Comparison of ENCODE assay signal across 10 cellular contexts in the genomic region with DNA sequence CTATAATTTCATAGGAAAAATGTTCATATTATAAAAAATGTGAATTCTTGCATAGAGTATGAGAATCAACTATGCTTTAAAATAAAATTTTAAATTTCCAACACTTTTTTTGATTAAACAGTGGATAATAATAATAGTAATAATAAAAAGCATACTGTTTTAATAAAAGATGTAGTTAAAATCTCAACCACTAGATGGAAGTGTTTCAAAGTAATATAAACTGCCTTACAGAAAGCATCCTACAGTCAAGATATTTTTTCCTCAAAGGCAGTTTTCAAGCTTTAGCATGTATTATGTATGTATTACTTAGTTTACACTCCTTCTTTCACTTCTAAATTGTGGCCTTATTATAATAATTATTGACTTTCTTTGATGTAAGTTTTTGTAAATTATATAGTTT.
A peak's percentile ranks its signal among the peaks of the same experiment; 100 is the strongest.
DNase-seq lines count a peak whose midpoint lies in the region; ATAC-seq, FAIRE-seq and TF ChIP-seq lines count a peak whose summit lies in the region.
"Had no signal": no experiment of that assay in that cellular context is flagged by ENCODE, and none has a peak within 500 bp of the region (broad histone marks: within the 10 kb centered on the region; RNA-seq: fewer than 3 reads in every experiment).

No MANE protein-coding gene starts in this region.

- no peak overlapping the region for H3K27ac Mint-ChIP-seq in immature natural killer cell
- no peak overlapping the region for H3K27ac Mint-ChIP-seq in activated CD4-positive, alpha-beta T cell treated with anti-CD3 and anti-CD28 coated beads, Interleukin-2, amount 10 ng/mL, durations not matched to agents 24 days and 14 days
- H3K27ac Mint-ChIP-seq: activated CD4-positive, alpha-beta T cell treated with anti-CD3 and anti-CD28 coated beads for 36 hours had no signal

- CTCF ChIA-PET in HEK293 (lab: Yijun Ruan, JAX): interaction anchor here (0.5 to 1.0 kb wide), 6 partner anchors 9 to 1005 kb away, joined by 3 to 5 read pairs (median 3); no protein-coding TSS in a partner anchor

- intact Hi-C loops in activated CD4-positive, alpha-beta T cell treated with anti-CD3 and anti-CD28 coated beads, Interleukin-2, amount 10 ng/mL, durations not matched to agents 24 days and 14 days (cut with micrococcal nuclease): no loop called here

- H3K36me3 ChIP-seq in HEK293 (ENCODE audit: control insufficient read depth in 2 of 2, insufficient read depth in 1 of 2, low read length in 2 of 2) (no peaks in the 10 kb centered on the region), RWPE2 (ENCODE audit: low read depth) (no peaks in the 10 kb centered on the region)

- no peaks in the 10 kb centered on the region for H3K36me3 Mint-ChIP-seq in immature natural killer cell
- H3K36me3 Mint-ChIP-seq in activated CD4-positive, alpha-beta T cell treated with anti-CD3 and anti-CD28 coated beads, Interleukin-2, amount 10 ng/mL, durations not matched to agents 24 days and 14 days (ENCODE audit: low read depth): no peaks in the 10 kb centered on the region

- no peak for ATAC-seq in RWPE2 (ENCODE audit: low read depth)
- ATAC-seq: activated CD4-positive, alpha-beta T cell treated with anti-CD3 and anti-CD28 coated beads for 36 hours had no signal

- FAIRE-seq in islet of Langerhans (lab: Jason Lieb, UNC) (peak; percentile 99), GM12892 (lab: Jason Lieb, UNC) (no peak)
- FAIRE-seq: H1 had no signal

- no peaks in the 10 kb centered on the region for H3K9me3 ChIP-seq in HEK293 (ENCODE audit: control insufficient read depth, insufficient read depth, low read depth, low read length)
- H3K9me3 ChIP-seq in RWPE2 (ENCODE audit: severe bottlenecking): peaks cover 2% of the 10 kb centered on the region

- H3K4me1 ChIP-seq in HEK293 (ENCODE audit: control insufficient read depth, insufficient read depth, low read length): no peaks in the 10 kb centered on the region
- no peaks in the 10 kb centered on the region for H3K4me1 ChIP-seq in RWPE2 (ENCODE audit: insufficient read depth, poor library complexity, severe bottlenecking)

- H3K27me3 ChIP-seq in RWPE2 (ENCODE audit: insufficient read depth, poor library complexity, severe bottlenecking): no peaks in the 10 kb centered on the region

- H3K27me3 Mint-ChIP-seq in immature natural killer cell (ENCODE audit: low read depth in 3 of 3): no peaks in the 10 kb centered on the region
- no peaks in the 10 kb centered on the region for H3K27me3 Mint-ChIP-seq in activated CD4-positive, alpha-beta T cell treated with anti-CD3 and anti-CD28 coated beads, Interleukin-2, amount 10 ng/mL, durations not matched to agents 24 days and 14 days

- POLR2A ChIA-PET in HEK293 (lab: Yijun Ruan, JAX): no interaction called here

- H3K27ac ChIP-seq in HEK293 (ENCODE audit: extremely low read depth, low read depth, low read length) (no peak overlapping the region), RWPE2 (ENCODE audit: poor library complexity, severe bottlenecking) (no peak overlapping the region)

- no peak for TF ChIP-seq CTCF in HEK293 (tag by site-specific recombination; IDR thresholded peaks at IDR 0.05)
- peak; percentile 70 for TF ChIP-seq CTCF in RWPE2 (IDR thresholded peaks at IDR 0.05; ENCODE audit: poor library complexity, severe bottlenecking)

- H3K9me3 Mint-ChIP-seq in immature natural killer cell: peaks cover 0 to 14% (median 5%) of the 10 kb centered on the region in 6 donors
- no peaks in the 10 kb centered on the region for H3K9me3 Mint-ChIP-seq in activated CD4-positive, alpha-beta T cell treated with anti-CD3 and anti-CD28 coated beads, Interleukin-2, amount 10 ng/mL, durations not matched to agents 24 days and 14 days

- H3K4me3 Mint-ChIP-seq in immature natural killer cell: no peak overlapping the region
- no peak overlapping the region for H3K4me3 Mint-ChIP-seq in activated CD4-positive, alpha-beta T cell treated with anti-CD3 and anti-CD28 coated beads, Interleukin-2, amount 10 ng/mL, durations not matched to agents 24 days and 14 days
- H3K4me3 Mint-ChIP-seq: activated CD4-positive, alpha-beta T cell treated with anti-CD3 and anti-CD28 coated beads for 36 hours had no signal

- peak; percentile 34 for DNase-seq in DMS 273 treated with DMSO at 0.1 percent for 48 hours (lab: John Stamatoyannopoulos, UW)
- DNase-seq in RWPE2 (ENCODE audit: low spot score): no peak
- DNase-seq in immature natural killer cell: no peak
- no peak for DNase-seq in GM12892 (ENCODE audit: insufficient read length)
- DNase-seq in occipital lobe (lab: John Stamatoyannopoulos, UW): no peak
- DNase-seq in activated CD4-positive, alpha-beta T cell treated with anti-CD3 and anti-CD28 coated beads, Interleukin-2, amount 10 ng/mL, durations not matched to agents 24 days and 14 days: no peak
- DNase-seq: activated CD4-positive, alpha-beta T cell treated with anti-CD3 and anti-CD28 coated beads for 36 hours had no signal

- no peaks in the 10 kb centered on the region for H3K4me1 Mint-ChIP-seq in immature natural killer cell
- no peaks in the 10 kb centered on the region for H3K4me1 Mint-ChIP-seq in activated CD4-positive, alpha-beta T cell treated with anti-CD3 and anti-CD28 coated beads, Interleukin-2, amount 10 ng/mL, durations not matched to agents 24 days and 14 days
- H3K4me1 Mint-ChIP-seq: activated CD4-positive, alpha-beta T cell treated with anti-CD3 and anti-CD28 coated beads for 36 hours had no signal

- no peak for TF ChIP-seq POLR2A in GM12892 (IDR thresholded peaks at IDR 0.05; ENCODE audit: low read depth, low read length)

- H3K4me3 ChIP-seq in HEK293 (ENCODE audit: low read depth, low read length): no peak overlapping the region
- H3K4me3 ChIP-seq in RWPE2 (ENCODE audit: severe bottlenecking): no peak overlapping the region

TF ChIP-seq in HEK293, 187 proteins besides CTCF, POLR2A, EP300 and RAD21:
- TF ChIP-seq ZNF571 (tag by site-specific recombination; IDR thresholded peaks at IDR 0.05) (no peak), ZNF654 (tag by site-specific recombination; IDR thresholded peaks at IDR 0.05; ENCODE audit: low read depth) (peak; percentile 20; the same call in 1 of the 2 replicates)
- TF ChIP-seq, protein P1, sequence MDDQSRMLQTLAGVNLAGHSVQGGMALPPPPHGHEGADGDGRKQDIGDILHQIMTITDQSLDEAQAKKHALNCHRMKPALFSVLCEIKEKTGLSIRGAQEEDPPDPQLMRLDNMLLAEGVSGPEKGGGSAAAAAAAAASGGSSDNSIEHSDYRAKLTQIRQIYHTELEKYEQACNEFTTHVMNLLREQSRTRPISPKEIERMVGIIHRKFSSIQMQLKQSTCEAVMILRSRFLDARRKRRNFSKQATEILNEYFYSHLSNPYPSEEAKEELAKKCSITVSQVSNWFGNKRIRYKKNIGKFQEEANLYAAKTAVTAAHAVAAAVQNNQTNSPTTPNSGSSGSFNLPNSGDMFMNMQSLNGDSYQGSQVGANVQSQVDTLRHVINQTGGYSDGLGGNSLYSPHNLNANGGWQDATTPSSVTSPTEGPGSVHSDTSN (CRISPR knock-in tag; IDR thresholded peaks at IDR 0.05): no peak
- TF ChIP-seq, protein P2, sequence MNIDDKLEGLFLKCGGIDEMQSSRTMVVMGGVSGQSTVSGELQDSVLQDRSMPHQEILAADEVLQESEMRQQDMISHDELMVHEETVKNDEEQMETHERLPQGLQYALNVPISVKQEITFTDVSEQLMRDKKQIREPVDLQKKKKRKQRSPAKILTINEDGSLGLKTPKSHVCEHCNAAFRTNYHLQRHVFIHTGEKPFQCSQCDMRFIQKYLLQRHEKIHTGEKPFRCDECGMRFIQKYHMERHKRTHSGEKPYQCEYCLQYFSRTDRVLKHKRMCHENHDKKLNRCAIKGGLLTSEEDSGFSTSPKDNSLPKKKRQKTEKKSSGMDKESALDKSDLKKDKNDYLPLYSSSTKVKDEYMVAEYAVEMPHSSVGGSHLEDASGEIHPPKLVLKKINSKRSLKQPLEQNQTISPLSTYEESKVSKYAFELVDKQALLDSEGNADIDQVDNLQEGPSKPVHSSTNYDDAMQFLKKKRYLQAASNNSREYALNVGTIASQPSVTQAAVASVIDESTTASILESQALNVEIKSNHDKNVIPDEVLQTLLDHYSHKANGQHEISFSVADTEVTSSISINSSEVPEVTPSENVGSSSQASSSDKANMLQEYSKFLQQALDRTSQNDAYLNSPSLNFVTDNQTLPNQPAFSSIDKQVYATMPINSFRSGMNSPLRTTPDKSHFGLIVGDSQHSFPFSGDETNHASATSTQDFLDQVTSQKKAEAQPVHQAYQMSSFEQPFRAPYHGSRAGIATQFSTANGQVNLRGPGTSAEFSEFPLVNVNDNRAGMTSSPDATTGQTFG (tag by site-specific recombination; IDR thresholded peaks at IDR 0.05; ENCODE audit: borderline replicate concordance): no peak
TF ChIP-seq in HEK293: peak in this region for 1.
